In the genomic region with DNA sequence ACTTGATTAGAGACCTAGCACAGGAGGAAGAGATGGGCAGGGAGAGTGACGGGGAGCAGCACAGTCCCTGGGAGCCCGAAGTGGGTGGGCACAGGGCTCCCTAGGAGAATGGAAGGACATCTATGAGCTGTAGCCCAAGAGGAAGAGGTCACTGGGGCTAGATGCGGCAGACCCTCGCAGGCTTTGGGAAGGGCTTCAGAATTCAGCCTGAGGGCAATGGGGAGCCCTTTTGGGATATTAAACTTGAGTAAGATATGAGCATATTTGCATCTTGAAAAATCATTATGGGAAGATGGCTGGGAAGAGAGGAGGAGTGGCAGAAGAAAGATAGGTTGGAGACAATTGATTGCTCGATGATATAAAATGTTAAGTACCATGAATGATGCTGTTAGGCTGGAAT, we compare ENCODE assay signal across 29 cellular contexts. TPM values are rescaled to one million over a fixed set of nuclear protein-coding genes. Genes with fewer than 3 reads are reported as not detected.
DNase-seq lines count a peak whose midpoint lies in the region; ATAC-seq and TF ChIP-seq lines count a peak whose summit lies in the region.
"Had no signal": no experiment of that assay in that cellular context is flagged by ENCODE, and none has a peak within 500 bp of the region (broad histone marks: within the 10 kb centered on the region; RNA-seq: fewer than 3 reads in every experiment).

No MANE protein-coding gene starts in this region.

- H3K27ac ChIP-seq in cardiac muscle cell (peak overlapping the region; percentile 100), esophagus (ENCODE audit: low read depth in 2 of 2, low read length in 1 of 2) (peak overlapping the region; percentile 1 to 26), transverse colon (peak overlapping the region; percentile 82 to 97 (median 93)), breast epithelium (peak overlapping the region in 1 of 2 donors; percentile 73), aorta (ENCODE audit: low read depth in 1 of 2, low read length in 2 of 2) (peak overlapping the region in 1 of 2 donors; percentile 29)
- H3K27ac ChIP-seq: 22Rv1, brain microvascular endothelial cell, epithelial cell of prostate, tibial nerve had no signal

- no peak for ATAC-seq in left ventricle myocardium superior
- ATAC-seq in aorta (ENCODE audit: low FRiP score): no peak
- ATAC-seq: activated CD4-positive, alpha-beta T cell treated with anti-CD3 and anti-CD28 coated beads for 36 hours; activated CD8-positive, alpha-beta T cell treated with anti-CD3 and anti-CD28 coated beads for 36 hours; naive thymus-derived CD8-positive, alpha-beta T cell had no signal

- 79 to 81% methylated on average over 5 of the region's 5 CpGs for WGBS in esophagus, 2 donors
- WGBS in transverse colon (ENCODE audit: low coverage in 1 of 2), 2 donors: 62 to 70% methylated on average over 3 to 5 of the region's 5 CpGs
- WGBS in aorta, 2 donors: 61 to 69% methylated on average over 5 of the region's 5 CpGs

- H3K4me3 ChIP-seq in cardiac muscle cell (no peak overlapping the region), esophagus (ENCODE audit: low read depth in 1 of 2, low read length in 2 of 2) (no peak overlapping the region), transverse colon (no peak overlapping the region), breast epithelium (no peak overlapping the region), aorta (ENCODE audit: low read length in 2 of 2) (no peak overlapping the region)
- H3K4me3 ChIP-seq: adrenal gland, tibial nerve had no signal

- TF ChIP-seq CTCF in cardiac muscle cell (IDR thresholded peaks at IDR 0.05; ENCODE audit: low read depth, low read length): no peak
- no peak for TF ChIP-seq CTCF in osteocyte (IDR thresholded peaks at IDR 0.05)
- no peak for TF ChIP-seq CTCF in transverse colon (IDR thresholded peaks at IDR 0.05)
- no peak for TF ChIP-seq CTCF in breast epithelium (IDR thresholded peaks at IDR 0.05)

- no peaks in the 10 kb centered on the region for H3K9me3 ChIP-seq in cardiac muscle cell (ENCODE audit: low read depth)
- no peaks in the 10 kb centered on the region for H3K9me3 ChIP-seq in esophagus (ENCODE audit: control insufficient read depth in 2 of 2, insufficient read depth in 1 of 2, low read depth in 1 of 2, low read length in 1 of 2)
- H3K9me3 ChIP-seq in transverse colon: no peaks in the 10 kb centered on the region
- H3K9me3 ChIP-seq in breast epithelium: no peaks in the 10 kb centered on the region
- H3K9me3 ChIP-seq in aorta (ENCODE audit: control insufficient read depth, low read length): no peaks in the 10 kb centered on the region
- H3K9me3 ChIP-seq: adrenal gland, tibial nerve had no signal

- H3K36me3 ChIP-seq in cardiac muscle cell (peaks cover 23% of the 10 kb centered on the region), esophagus (ENCODE audit: control insufficient read depth in 2 of 2, insufficient read depth in 2 of 2, low read length in 1 of 2) (peaks cover 0 to 2% of the 10 kb centered on the region in 2 donors), transverse colon (peaks cover 0 to 3% (median 0%) of the 10 kb centered on the region in 4 donors), breast epithelium (no peaks in the 10 kb centered on the region), aorta (ENCODE audit: control insufficient read depth in 1 of 2, insufficient read depth in 2 of 2, low read length in 1 of 2) (peaks cover 6 to 13% of the 10 kb centered on the region in 2 donors)

- in situ Hi-C loops in transverse colon (cut with MboI; ENCODE audit: low pct_ligation_motif_present in 1 of 4, low pct_unique_long_range_greater_than_20kb in 1 of 4, low sequenced_read_pairs in 3 of 4): loop anchor here in 1 of 4 donors (10.0 kb wide), 1 partner anchor 113 kb away; no protein-coding TSS in a partner anchor
- in situ Hi-C loops in ACHN (cut with HindIII; ENCODE audit: low pct_ligation_motif_present, low pct_unique_long_range_greater_than_20kb, low sequenced_read_pairs): no loop called here

- H3K36me3 Mint-ChIP-seq in osteocyte (ENCODE audit: unreplicated experiment): peaks cover 58% of the 10 kb centered on the region
- H3K36me3 Mint-ChIP-seq: activated naive CD4-positive, alpha-beta T cell treated with anti-CD3 and anti-CD28 coated beads, Interleukin-2, amount 10 ng/mL, durations not matched to agents 7 days and 5 days; naive thymus-derived CD8-positive, alpha-beta T cell had no signal

- no peaks in the 10 kb centered on the region for H3K9me3 Mint-ChIP-seq in osteocyte (ENCODE audit: unreplicated experiment)
- H3K9me3 Mint-ChIP-seq: activated CD8-positive, alpha-beta T cell treated with anti-CD3 and anti-CD28 coated beads for 36 hours; activated naive CD4-positive, alpha-beta T cell treated with anti-CD3 and anti-CD28 coated beads, Interleukin-2, amount 10 ng/mL, durations not matched to agents 7 days and 5 days; naive thymus-derived CD8-positive, alpha-beta T cell; stimulated activated naive CD8-positive, alpha-beta T cell treated with anti-CD3 and anti-CD28 coated beads, Interleukin-15, Interleukin-2, amounts not matched to agents 100 ng/mL and 50 ng/mL, for 24 hours had no signal

- H3K27me3 ChIP-seq in cardiac muscle cell: no peaks in the 10 kb centered on the region
- H3K27me3 ChIP-seq in esophagus (ENCODE audit: control insufficient read depth in 1 of 2, insufficient read depth in 2 of 2, low read length in 2 of 2): no peaks in the 10 kb centered on the region
- no peaks in the 10 kb centered on the region for H3K27me3 ChIP-seq in transverse colon
- H3K27me3 ChIP-seq in breast epithelium: no peaks in the 10 kb centered on the region
- no peaks in the 10 kb centered on the region for H3K27me3 ChIP-seq in aorta (ENCODE audit: control insufficient read depth in 1 of 2, insufficient read depth in 2 of 2, low read length in 1 of 2)
- H3K27me3 ChIP-seq: adrenal gland, brain microvascular endothelial cell, tibial nerve had no signal

- intact Hi-C loops in left ventricle myocardium superior (cut with micrococcal nuclease): no loop called here
- intact Hi-C loops in transverse colon (cut with DNase I; ENCODE audit: low total_unique reads): no loop called here
- intact Hi-C loops in breast epithelium (cut with DNase I; ENCODE audit: low total_unique reads): loop anchor here (10.0 kb wide), 1 partner anchor 53 kb away; a partner anchor contains a TSS
- intact Hi-C loops in aorta (cut with DNase I): no loop called here

- peaks cover 44% of the 10 kb centered on the region for H3K4me1 Mint-ChIP-seq in osteocyte (ENCODE audit: unreplicated experiment)

- H3K27me3 Mint-ChIP-seq in osteocyte (ENCODE audit: unreplicated experiment): no peaks in the 10 kb centered on the region
- H3K27me3 Mint-ChIP-seq: activated CD4-positive, alpha-beta T cell treated with anti-CD3 and anti-CD28 coated beads for 36 hours; activated CD8-positive, alpha-beta T cell treated with anti-CD3 and anti-CD28 coated beads for 36 hours had no signal

- H3K27ac Mint-ChIP-seq in osteocyte (ENCODE audit: unreplicated experiment): peak overlapping the region; percentile 85
- H3K27ac Mint-ChIP-seq: activated CD4-positive, alpha-beta T cell treated with anti-CD3 and anti-CD28 coated beads for 36 hours; activated CD8-positive, alpha-beta T cell treated with anti-CD3 and anti-CD28 coated beads for 36 hours; activated naive CD4-positive, alpha-beta T cell treated with anti-CD3 and anti-CD28 coated beads, Interleukin-2, amount 10 ng/mL, durations not matched to agents 7 days and 5 days; stimulated activated naive CD8-positive, alpha-beta T cell treated with anti-CD3 and anti-CD28 coated beads, Interleukin-15, Interleukin-2, amounts not matched to agents 100 ng/mL and 50 ng/mL, for 24 hours had no signal

- no peak for TF ChIP-seq POLR2A in transverse colon (IDR thresholded peaks at IDR 0.05)
- TF ChIP-seq POLR2A in breast epithelium (IDR thresholded peaks at IDR 0.05): no peak

- DNase-seq in cardiac muscle cell (ENCODE audit: low read depth in 1 of 2, low spot score in 1 of 2) (no peak), left ventricle myocardium superior (no peak), osteocyte (ENCODE audit: extremely low spot score, unreplicated experiment) (no peak), transverse colon (no peak), ACHN (no peak), breast epithelium (ENCODE audit: low spot score in 2 of 2) (no peak), aorta (no peak)
- DNase-seq: activated CD4-positive, alpha-beta T cell treated with anti-CD3 and anti-CD28 coated beads for 36 hours; activated CD8-positive, alpha-beta T cell treated with anti-CD3 and anti-CD28 coated beads for 36 hours; activated naive CD4-positive, alpha-beta T cell treated with anti-CD3 and anti-CD28 coated beads, Interleukin-2, amount 10 ng/mL, durations not matched to agents 7 days and 5 days; brain microvascular endothelial cell; Calu3; DMS79 treated with DMSO at 0.1 percent for 48 hours; effector CD8-positive, alpha-beta T cell; head of caudate nucleus; naive thymus-derived CD8-positive, alpha-beta T cell; NCI-H446 treated with DMSO at 0.1 percent for 48 hours; NCI-H774; SHP77 treated with DMSO at 0.1 percent for 48 hours had no signal

- H3K4me3 Mint-ChIP-seq in osteocyte (ENCODE audit: unreplicated experiment): no peak overlapping the region
- H3K4me3 Mint-ChIP-seq: activated CD4-positive, alpha-beta T cell treated with anti-CD3 and anti-CD28 coated beads for 36 hours; activated CD8-positive, alpha-beta T cell treated with anti-CD3 and anti-CD28 coated beads for 36 hours; activated naive CD4-positive, alpha-beta T cell treated with anti-CD3 and anti-CD28 coated beads, Interleukin-2, amount 10 ng/mL, durations not matched to agents 7 days and 5 days; naive thymus-derived CD8-positive, alpha-beta T cell; stimulated activated naive CD8-positive, alpha-beta T cell treated with anti-CD3 and anti-CD28 coated beads, Interleukin-15, Interleukin-2, amounts not matched to agents 100 ng/mL and 50 ng/mL, for 24 hours had no signal

- TF ChIP-seq EP300 in transverse colon (IDR thresholded peaks at IDR 0.05; ENCODE audit: low read depth): no peak

- H3K4me1 ChIP-seq in cardiac muscle cell (ENCODE audit: low read depth) (peaks cover 43% of the 10 kb centered on the region), esophagus (ENCODE audit: control insufficient read depth in 2 of 2, insufficient read depth in 2 of 2, low read length in 1 of 2) (peaks cover 0 to 7% of the 10 kb centered on the region in 2 donors), transverse colon (peaks cover 0 to 24% (median 11%) of the 10 kb centered on the region in 4 donors), breast epithelium (peaks cover 0 to 5% of the 10 kb centered on the region in 2 donors), aorta (ENCODE audit: control insufficient read depth in 1 of 2, insufficient read depth in 2 of 2, low read length in 2 of 2) (no peaks in the 10 kb centered on the region)

RNA-seq across cellular contexts. Expression of a gene that starts 48.9 kb away (rescaled TPM):
- 6.4 and 9.0 TPM in 2 replicates for total RNA-seq in cardiac muscle cell
- polyA plus RNA-seq in cardiac muscle cell: 3.9 and 5.8 TPM in 2 replicates
- not detected for total RNA-seq in left ventricle myocardium superior
- 1 to 10 TPM; 1.4 TPM for polyA plus RNA-seq in esophagus
- total RNA-seq in osteocyte: not detected in 2 replicates
- not detected for total RNA-seq in transverse colon
- 1 to 10 TPM in 2 of 3 donors, under 1 TPM in 1; 0.64 to 5.6 (median 5.4) TPM for total RNA-seq in breast epithelium
- total RNA-seq in aorta: 10 to 100 TPM in 1 of 2 donors, 1 to 10 TPM in 1; 2.8 to 18.0 TPM
- 1 to 10 TPM; 7.6 to 9.0 TPM for polyA plus RNA-seq in aorta
- total RNA-seq: activated CD4-positive, alpha-beta T cell treated with anti-CD3 and anti-CD28 coated beads for 36 hours; activated CD8-positive, alpha-beta T cell treated with anti-CD3 and anti-CD28 coated beads for 36 hours; Calu3; HT1080; lower leg skin; naive thymus-derived CD8-positive, alpha-beta T cell; pulmonary artery endothelial cell had no signal
- polyA plus RNA-seq: keratinocyte; naive thymus-derived CD8-positive, alpha-beta T cell had no signal
